Comparison of ENCODE assay signal across 8 cellular contexts in the genomic region with DNA sequence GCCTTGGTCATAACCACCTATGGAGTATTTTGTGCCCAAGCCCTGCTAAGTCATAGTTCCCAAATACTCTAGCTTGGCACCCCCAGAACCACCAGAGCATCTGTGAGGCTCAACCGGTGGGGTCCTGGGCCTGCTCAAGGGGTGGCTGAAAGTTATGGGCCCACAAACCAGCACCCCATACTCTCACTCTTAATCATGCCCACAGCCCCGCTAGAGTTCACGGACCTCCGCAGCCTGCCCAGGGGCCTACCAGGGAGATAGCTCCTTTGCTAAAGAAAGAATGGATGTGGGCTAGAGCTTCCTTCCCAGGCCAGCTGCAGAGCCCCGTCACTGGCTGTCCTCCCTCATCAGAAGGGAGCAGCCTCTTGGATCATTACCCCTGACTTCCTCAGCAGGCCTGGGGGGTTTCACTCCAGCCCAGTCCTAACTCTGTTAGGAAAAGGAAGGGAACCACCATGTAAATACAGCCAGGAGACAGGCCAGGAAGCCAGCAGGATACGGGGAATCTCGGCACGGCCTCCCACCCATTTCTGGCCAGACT. TPM values are rescaled to one million over a fixed set of nuclear protein-coding genes. Genes with fewer than 3 reads are reported as not detected.
DNase-seq lines count a peak whose midpoint lies in the region; ATAC-seq and TF ChIP-seq lines count a peak whose summit lies in the region.

No MANE protein-coding gene starts in this region.

- H3K36me3 ChIP-seq in ascending aorta = no peaks in the 10 kb centered on the region
- H3K36me3 ChIP-seq in left lung = peaks cover 0 to under 1% of the 10 kb centered on the region in 2 donors
- H3K36me3 ChIP-seq in tibial artery = peaks cover 0 to 6% (median 0%) of the 10 kb centered on the region in 3 donors

- peak overlapping the region; percentile 88 for H3K27ac Mint-ChIP-seq in activated CD8-positive, alpha-beta memory T cell treated with anti-CD3 and anti-CD28 coated beads, Interleukin-2, amount 10 ng/mL, durations not matched to agents 7 days and 5 days

- H3K27me3 Mint-ChIP-seq in activated CD8-positive, alpha-beta memory T cell treated with anti-CD3 and anti-CD28 coated beads, Interleukin-2, amount 10 ng/mL, durations not matched to agents 7 days and 5 days = no peaks in the 10 kb centered on the region

- H3K27me3 ChIP-seq in ascending aorta (no peaks in the 10 kb centered on the region), left lung (peaks cover 0 to 28% of the 10 kb centered on the region in 2 donors), tibial artery (no peaks in the 10 kb centered on the region)

- CTCF ChIA-PET in activated CD8-positive, alpha-beta memory T cell treated with anti-CD3 and anti-CD28 coated beads, Interleukin-2, amount 10 ng/mL, durations not matched to agents 7 days and 5 days (lab: Charles Lee) = interaction anchor here (0.6 to 24.4 kb wide), 13 partner anchors 8 to 219 kb away, joined by 3 to 458 read pairs (median 3); a partner anchor contains a TSS

- H3K9me3 Mint-ChIP-seq in activated CD8-positive, alpha-beta memory T cell treated with anti-CD3 and anti-CD28 coated beads, Interleukin-2, amount 10 ng/mL, durations not matched to agents 7 days and 5 days (ENCODE audit: low read depth) = no peaks in the 10 kb centered on the region

- H3K27ac ChIP-seq in ascending aorta (peak overlapping the region; percentile 82 to 83), left lung (peak overlapping the region; percentile 41 to 80), tibial artery (peak overlapping the region; percentile 78 to 84)

- no peak for DNase-seq in activated CD8-positive, alpha-beta memory T cell treated with anti-CD3 and anti-CD28 coated beads, Interleukin-2, amount 10 ng/mL, durations not matched to agents 7 days and 5 days
- no peak for DNase-seq in activated CD8-positive, alpha-beta memory T cell treated with anti-CD3 and anti-CD28 coated beads for 24 hours
- no peak for DNase-seq in ascending aorta (ENCODE audit: low spot score in 2 of 2)
- DNase-seq in left lung = no peak
- no peak for DNase-seq in tibial artery
- DNase-seq in NCI-H526 (lab: John Stamatoyannopoulos, UW) = no peak
- DNase-seq in NCI-H524 treated with DMSO at 0.1 percent for 48 hours (lab: John Stamatoyannopoulos, UW) = no peak

- peaks cover 34 to 53% of the 10 kb centered on the region in 2 donors for H3K4me1 ChIP-seq in ascending aorta
- H3K4me1 ChIP-seq in left lung = peaks cover 43 to 90% of the 10 kb centered on the region in 2 donors
- peaks cover 0 to 76% (median 67%) of the 10 kb centered on the region in 4 donors for H3K4me1 ChIP-seq in tibial artery

- intact Hi-C loops in ascending aorta (cut with DNase I) (loop anchor here (2.0 kb wide), 1 partner anchor 19 kb away; a partner anchor contains a TSS), left lung (cut with DNase I) (no loop called here), tibial artery (cut with DNase I; ENCODE audit: low total_unique reads) (no loop called here)

- H3K9me3 ChIP-seq in ascending aorta = no peaks in the 10 kb centered on the region
- no peaks in the 10 kb centered on the region for H3K9me3 ChIP-seq in left lung
- no peaks in the 10 kb centered on the region for H3K9me3 ChIP-seq in tibial artery

- TF ChIP-seq CTCF in ascending aorta (IDR thresholded peaks at IDR 0.05) = no peak
- no peak for TF ChIP-seq CTCF in left lung (IDR thresholded peaks at IDR 0.05)
- no peak for TF ChIP-seq CTCF in tibial artery (IDR thresholded peaks at IDR 0.05)

- H3K4me3 ChIP-seq in ascending aorta = peak overlapping the region; percentile 84 to 97
- peak overlapping the region; percentile 53 to 77 for H3K4me3 ChIP-seq in left lung
- H3K4me3 ChIP-seq in tibial artery = peak overlapping the region; percentile 74 to 93

- H3K36me3 Mint-ChIP-seq in activated CD8-positive, alpha-beta memory T cell treated with anti-CD3 and anti-CD28 coated beads, Interleukin-2, amount 10 ng/mL, durations not matched to agents 7 days and 5 days = peaks cover 4% of the 10 kb centered on the region

- no peak for ATAC-seq in activated CD8-positive, alpha-beta memory T cell treated with anti-CD3 and anti-CD28 coated beads, Interleukin-2, amount 10 ng/mL, durations not matched to agents 7 days and 5 days
- ATAC-seq in left lung (no peak), HG03469 (IDR thresholded peaks at IDR 0.05; ENCODE audit: unreplicated experiment) (no peak)

- peak overlapping the region; percentile 87 for H3K4me3 Mint-ChIP-seq in activated CD8-positive, alpha-beta memory T cell treated with anti-CD3 and anti-CD28 coated beads, Interleukin-2, amount 10 ng/mL, durations not matched to agents 7 days and 5 days

- H3K4me1 Mint-ChIP-seq in activated CD8-positive, alpha-beta memory T cell treated with anti-CD3 and anti-CD28 coated beads, Interleukin-2, amount 10 ng/mL, durations not matched to agents 7 days and 5 days = peaks cover 76% of the 10 kb centered on the region

RNA-seq across cellular contexts. Expression of a gene that starts 1.4 kb away (rescaled TPM):
- total RNA-seq in activated CD8-positive, alpha-beta memory T cell treated with anti-CD3 and anti-CD28 coated beads, Interleukin-2, amount 10 ng/mL, durations not matched to agents 7 days and 5 days = 10 to 100 TPM; 69.5 to 79.5 TPM
- total RNA-seq in ascending aorta (142 TPM), left lung (10 to 100 TPM; 40.3 to 48.3 TPM)

RNA-seq across cellular contexts. Expression of a gene that starts 4.8 kb away (rescaled TPM):
- total RNA-seq in activated CD8-positive, alpha-beta memory T cell treated with anti-CD3 and anti-CD28 coated beads, Interleukin-2, amount 10 ng/mL, durations not matched to agents 7 days and 5 days = 10 to 100 TPM; 15.6 to 20.1 TPM
- total RNA-seq in ascending aorta = 16.7 TPM
- 10 to 100 TPM in 1 of 2 donors, 1 to 10 TPM in 1; 8.8 to 10.2 TPM for total RNA-seq in left lung

RNA-seq across cellular contexts. Expression of a gene that starts 19.6 kb away (rescaled TPM):
- total RNA-seq in activated CD8-positive, alpha-beta memory T cell treated with anti-CD3 and anti-CD28 coated beads, Interleukin-2, amount 10 ng/mL, durations not matched to agents 7 days and 5 days = 100 to 1,000 TPM in 1 of 2 experiments, 10 to 100 TPM in 1; 97.0 to 131 TPM
- total RNA-seq in ascending aorta (93.7 TPM), left lung (10 to 100 TPM; 53.3 to 58.5 TPM)

RNA-seq across cellular contexts. Expression of a gene that starts 21.2 kb away (rescaled TPM):
- total RNA-seq in activated CD8-positive, alpha-beta memory T cell treated with anti-CD3 and anti-CD28 coated beads, Interleukin-2, amount 10 ng/mL, durations not matched to agents 7 days and 5 days = 10 to 100 TPM; 20.0 to 20.3 TPM
- total RNA-seq in ascending aorta (11.0 TPM), left lung (10 to 100 TPM; 10.9 to 11.3 TPM)

RNA-seq across cellular contexts. Expression of a gene that starts 34.6 kb away (rescaled TPM):
- 1 to 10 TPM; 2.7 to 7.0 TPM for total RNA-seq in activated CD8-positive, alpha-beta memory T cell treated with anti-CD3 and anti-CD28 coated beads, Interleukin-2, amount 10 ng/mL, durations not matched to agents 7 days and 5 days
- total RNA-seq in ascending aorta (22.0 TPM), left lung (1 to 10 TPM; 3.8 to 3.9 TPM)
